In the genomic region with DNA sequence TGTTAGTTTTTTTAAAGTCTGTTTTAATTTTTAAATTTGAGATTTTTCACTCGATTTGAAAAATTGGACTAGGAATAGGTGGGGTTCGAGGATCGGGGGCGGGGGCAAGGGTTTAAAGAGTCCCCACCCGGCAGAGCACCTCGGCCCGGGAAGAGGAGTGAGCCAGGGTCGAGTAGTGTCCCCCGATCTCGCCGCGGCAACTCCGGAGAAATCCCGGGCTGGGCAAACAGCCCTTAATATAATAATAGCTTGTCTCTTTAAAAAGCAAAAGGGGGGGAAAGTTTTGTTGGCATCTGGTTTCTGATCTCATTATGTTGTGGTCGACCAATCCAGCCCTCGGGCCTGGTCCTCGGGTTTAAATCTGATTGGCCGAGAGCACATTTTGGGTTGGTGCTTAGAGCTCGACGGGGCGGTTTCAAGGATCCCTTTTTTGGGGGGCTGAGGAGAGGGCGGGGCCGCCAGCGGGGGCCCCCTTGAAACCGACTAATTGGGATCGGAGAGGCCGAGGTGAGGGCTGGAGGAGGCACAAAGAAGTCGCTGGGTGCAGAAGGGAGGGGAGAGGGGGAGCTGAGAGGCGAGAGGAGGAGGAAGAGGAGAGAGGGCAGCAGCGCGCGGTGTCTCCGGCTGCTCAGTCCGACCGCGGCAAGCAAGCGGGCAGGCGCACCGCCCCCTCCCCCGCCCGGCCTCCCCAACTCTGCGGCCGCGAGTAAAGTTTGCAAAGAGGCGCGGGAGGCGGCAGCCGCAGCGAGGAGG, we compare ENCODE assay signal across 7 cellular contexts. TPM values are rescaled to one million over a fixed set of nuclear protein-coding genes. Genes with fewer than 3 reads are reported as not detected.
DNase-seq lines count a peak whose midpoint lies in the region; FAIRE-seq and TF ChIP-seq lines count a peak whose summit lies in the region.

A gene (plus strand): TSS at position 631 of the 753 bp plus-strand sequence. CDS start 205 bp downstream, outside the sequence.

- TF ChIP-seq POLR2A in GM12892 (IDR thresholded peaks at IDR 0.05; ENCODE audit: low read depth, low read length) (no peak), thyroid gland (IDR thresholded peaks at IDR 0.05) (peak in 1 of 2 donors; percentile 36)

- no peaks in the 10 kb centered on the region for H3K36me3 ChIP-seq in thyroid gland

- H3K9me3 Mint-ChIP-seq in activated naive CD4-positive, alpha-beta T cell treated with anti-CD3 and anti-CD28 coated beads for 36 hours = peaks cover 2% of the 10 kb centered on the region
- H3K9me3 Mint-ChIP-seq in neural crest cell = no peaks in the 10 kb centered on the region

- H3K9me3 ChIP-seq in thyroid gland = no peaks in the 10 kb centered on the region

- WGBS in thyroid gland, 2 donors = 1% methylated on average over 44 of the region's 49 CpGs

- H3K4me1 Mint-ChIP-seq in activated naive CD4-positive, alpha-beta T cell treated with anti-CD3 and anti-CD28 coated beads for 36 hours (ENCODE audit: low read depth) = peaks cover 19% of the 10 kb centered on the region
- H3K4me1 Mint-ChIP-seq in neural crest cell = peaks cover 65% of the 10 kb centered on the region

- peaks cover 65% of the 10 kb centered on the region for H3K27me3 Mint-ChIP-seq in activated naive CD4-positive, alpha-beta T cell treated with anti-CD3 and anti-CD28 coated beads for 36 hours (ENCODE audit: low read depth)
- H3K27me3 Mint-ChIP-seq in neural crest cell (ENCODE audit: low read depth) = peaks cover 2% of the 10 kb centered on the region

- DNase-seq in GM12892 (ENCODE audit: insufficient read length) (peak; percentile 77), KBM-7 (peak; percentile 97), OCI-M1 (lab: John Stamatoyannopoulos, UW) (peak; percentile 97), frontal cortex (ENCODE audit: low spot score in 2 of 2) (peak; percentile 78 to 83), neural crest cell (ENCODE audit: low read depth, low spot score) (peak; percentile 91), thyroid gland (peak; percentile 80 to 85)
- peak; percentile 31 for DNase-seq in activated naive CD4-positive, alpha-beta T cell treated with anti-CD3 and anti-CD28 coated beads for 36 hours

- H3K4me3 Mint-ChIP-seq in activated naive CD4-positive, alpha-beta T cell treated with anti-CD3 and anti-CD28 coated beads for 36 hours = peak within 1 kb of the TSS; percentile 75
- H3K4me3 Mint-ChIP-seq in neural crest cell = peak within 1 kb of the TSS; percentile 96

- no peaks in the 10 kb centered on the region for H3K36me3 Mint-ChIP-seq in activated naive CD4-positive, alpha-beta T cell treated with anti-CD3 and anti-CD28 coated beads for 36 hours (ENCODE audit: low read depth)
- H3K36me3 Mint-ChIP-seq in neural crest cell (ENCODE audit: low read depth) = peaks cover 17% of the 10 kb centered on the region

- FAIRE-seq in GM12892 (lab: Jason Lieb, UNC) (peak; percentile 94), frontal cortex (lab: Jason Lieb, UNC) (no peak)

- no peak within 1 kb of the TSS for H3K27ac Mint-ChIP-seq in activated naive CD4-positive, alpha-beta T cell treated with anti-CD3 and anti-CD28 coated beads for 36 hours
- H3K27ac Mint-ChIP-seq in neural crest cell (ENCODE audit: unreplicated experiment) = peak within 1 kb of the TSS; percentile 99

- intact Hi-C loops in activated naive CD4-positive, alpha-beta T cell treated with anti-CD3 and anti-CD28 coated beads for 36 hours (cut with micrococcal nuclease) = no loop called here
- intact Hi-C loops in thyroid gland (cut with DNase I) = no loop called here

- H3K27me3 ChIP-seq in thyroid gland = no peaks in the 10 kb centered on the region

- H3K4me1 ChIP-seq in thyroid gland = peaks cover 4 to 14% of the 10 kb centered on the region in 2 donors

- CTCF ChIA-PET in activated naive CD4-positive, alpha-beta T cell treated with anti-CD3 and anti-CD28 coated beads for 36 hours (lab: Charles Lee) = interaction anchor here (0.5 kb wide), 1 partner anchor 94 kb away, joined by 5 read pairs; no protein-coding TSS in a partner anchor

- peak within 1 kb of the TSS; percentile 61 to 75 (median 63) for H3K4me3 ChIP-seq in thyroid gland (replicated peaks in 1 of 3)

- peak within 1 kb of the TSS; percentile 59 to 72 (median 69) for H3K27ac ChIP-seq in thyroid gland

- in situ Hi-C loops in KBM-7 (cut with MboI; ENCODE audit: low pct_unique_long_range_greater_than_20kb, low sequenced_read_pairs) = no loop called here

- TF ChIP-seq CTCF in neural crest cell (conservative IDR thresholded peaks at IDR 0.05) = no peak
- peak in 1 of 6 experiments; percentile 1 for TF ChIP-seq CTCF in thyroid gland (IDR thresholded peaks at IDR 0.05)

RNA-seq across cellular contexts. Expression of the gene that starts here (rescaled TPM):
- polyA plus RNA-seq in GM12892 (2012; ENCODE audit: missing spikeins) = 0.19 TPM
- total RNA-seq in activated naive CD4-positive, alpha-beta T cell treated with anti-CD3 and anti-CD28 coated beads for 36 hours = not detected
- total RNA-seq in frontal cortex = 3.7 TPM
- total RNA-seq in neural crest cell = 93.5 and 96.2 TPM in 2 replicates
- total RNA-seq in thyroid gland = 1 to 10 TPM; 1.8 to 7.1 (median 4.5) TPM

Comparison
In these comparisons a context has a peak if more than half of its experiments do, and no peak if none do; other contexts are left out.
1. Peak in every context shown above with its lines: DNase-seq, H3K4me3 ChIP-seq and H3K27ac ChIP-seq.
2. RNA of the gene that starts here (total RNA-seq): 93.5 to 96.2 TPM in neural crest cell; 1.8 to 7.1 TPM in thyroid gland, 3.7 TPM in frontal cortex (single experiment) and not detected in activated naive CD4-positive, alpha-beta T cell treated with anti-CD3 and anti-CD28 coated beads for 36 hours; every median in the first group is over 10 times any median in the second.
3. Peak in DNase-seq in activated naive CD4-positive, alpha-beta T cell treated with anti-CD3 and anti-CD28 coated beads for 36 hours; RNA of the gene not detected or under 1 TPM.
4. DNase-seq: peak in every context shown above with its lines; median percentile 97 in KBM-7; 97 in OCI-M1; 91 in neural crest cell; 82 in thyroid gland; 80 in frontal cortex; 77 in GM12892; 31 in activated naive CD4-positive, alpha-beta T cell treated with anti-CD3 and anti-CD28 coated beads for 36 hours.